8 cellular contexts compared by ENCODE assay signal in genomic region chr17:60526726-60527125, GRCh38. TPM values are rescaled to one million over a fixed set of nuclear protein-coding genes. Genes with fewer than 3 reads are reported as not detected.
A peak's percentile ranks its signal among the peaks of the same experiment; 100 is the strongest.
DNase-seq lines count a peak whose midpoint lies in the region; ATAC-seq and TF ChIP-seq lines count a peak whose summit lies in the region.

No MANE protein-coding gene starts in this region.

- H4K20me1 ChIP-seq in smooth muscle cell (ENCODE audit: low read depth) = peaks cover 34% of the 10 kb centered on the region

- CTCF ChIA-PET in WTC11 (lab: Charles Lee) = interaction anchor here (0.6 to 1.4 kb wide), 7 partner anchors 13 to 119 kb away, joined by 3 to 6 read pairs (median 3); partner anchors contain the start of gene PPM1D

- H3F3A ChIP-seq in smooth muscle cell (ENCODE audit: low read depth) = no peaks in the 10 kb centered on the region

- H3K4me1 ChIP-seq in iPS DF 6.9 (ENCODE audit: control insufficient read depth, insufficient read depth, low read length) = no peaks in the 10 kb centered on the region
- H3K4me1 ChIP-seq in smooth muscle cell (ENCODE audit: low read depth) = peaks cover 22% of the 10 kb centered on the region

- peak overlapping the region; percentile 98 for H3K27ac Mint-ChIP-seq in WTC11

- H3K27me3 Mint-ChIP-seq in WTC11 (ENCODE audit: low read depth) = no peaks in the 10 kb centered on the region

- WGBS in iPS DF 6.9 (ENCODE audit: insufficient coverage, insufficient read length) = no CpG with 5 or more reads among the region's 6 CpGs
- whole genome bisulfite sequencing in smooth muscle cell (ENCODE audit: low lambda C conversion rate) = 27% methylated on average over 6 of the region's 6 CpGs

- peak overlapping the region; percentile 98 for H3K9ac ChIP-seq in smooth muscle cell (ENCODE audit: low read depth)

- H3K79me2 ChIP-seq in smooth muscle cell (ENCODE audit: low read depth) = peaks cover 57% of the 10 kb centered on the region

- TF ChIP-seq CTCF in WTC11 (IDR thresholded peaks at IDR 0.05) (no peak), smooth muscle cell (IDR thresholded peaks at IDR 0.05; ENCODE audit: borderline replicate concordance, insufficient read depth, poor library complexity, severe bottlenecking) (no peak)

- H3K9me3 ChIP-seq in iPS DF 6.9 (ENCODE audit: control insufficient read depth, insufficient read depth, low read length) (no peaks in the 10 kb centered on the region), smooth muscle cell (replicated peaks; ENCODE audit: low read depth) (no peaks in the 10 kb centered on the region)

- H3K36me3 ChIP-seq in iPS DF 6.9 (ENCODE audit: control insufficient read depth, insufficient read depth, low read length) (no peaks in the 10 kb centered on the region), smooth muscle cell (ENCODE audit: low read depth) (no peaks in the 10 kb centered on the region)

- H3K4me3 ChIP-seq in iPS DF 6.9 (ENCODE audit: low read length) (peak overlapping the region; percentile 80; the same call in 1 of the 2 replicates), smooth muscle cell (peak overlapping the region; percentile 82)

- H3K36me3 Mint-ChIP-seq in WTC11 = peaks cover 14% of the 10 kb centered on the region

- peak overlapping the region; percentile 98 for H3K4me2 ChIP-seq in smooth muscle cell

- H2AFZ ChIP-seq in smooth muscle cell (ENCODE audit: low read depth) = peak overlapping the region; percentile 78

- H3K9me3 Mint-ChIP-seq in WTC11 = peaks cover 19% of the 10 kb centered on the region; the same call in 1 of the 2 replicates

- ATAC-seq in WTC11 (no peak), HG03439 (IDR thresholded peaks at IDR 0.05; ENCODE audit: unreplicated experiment) (no peak)

- H3K27me3 ChIP-seq in iPS DF 6.9 (ENCODE audit: control insufficient read depth, insufficient read depth, low read length) (no peaks in the 10 kb centered on the region), smooth muscle cell (ENCODE audit: low read depth) (no peaks in the 10 kb centered on the region)

- DNase-seq in NCI-H2171 treated with DMSO at 0.1 percent for 48 hours (lab: John Stamatoyannopoulos, UW) (peak; percentile 4), NCI-H2171 (lab: John Stamatoyannopoulos, UW) (no peak), WTC11 (ENCODE audit: low spot score) (no peak), iPS DF 6.9 (ENCODE audit: low read depth, low spot score) (no peak), smooth muscle cell (lab: John Stamatoyannopoulos, UW; ENCODE audit: unreplicated experiment) (no peak), medulla oblongata (ENCODE audit: extremely low spot score) (no peak), NCI-H146 treated with DMSO at 0.1 percent for 48 hours (lab: John Stamatoyannopoulos, UW; ENCODE audit: unreplicated experiment) (no peak)

- POLR2A ChIA-PET in WTC11 (lab: Charles Lee) = interaction anchor here (1.0 to 1.2 kb wide), 2 partner anchors 13 to 73 kb away, joined by 3 to 5 read pairs; partner anchors contain the start of gene PPM1D

- peak overlapping the region; percentile 98 for H3K4me3 Mint-ChIP-seq in WTC11

- H3K27ac ChIP-seq in iPS DF 6.9 (ENCODE audit: low read length) = no peak overlapping the region
- peak overlapping the region; percentile 98 for H3K27ac ChIP-seq in smooth muscle cell (ENCODE audit: low read depth)

- H3K4me1 Mint-ChIP-seq in WTC11 = peaks cover 15% of the 10 kb centered on the region

TF ChIP-seq in WTC11, 78 proteins besides CTCF, POLR2A, EP300 and RAD21:
- TF ChIP-seq AFF4 (CRISPR knock-in tag; IDR thresholded peaks at IDR 0.05; ENCODE audit: borderline replicate concordance) (no peak), TEAD1 (CRISPR knock-in tag; IDR thresholded peaks at IDR 0.05) (no peak), CREM (CRISPR knock-in tag; IDR thresholded peaks at IDR 0.05) (no peak), ELF4 (CRISPR knock-in tag; IDR thresholded peaks at IDR 0.05; ENCODE audit: low read depth) (no peak), USF2 (CRISPR knock-in tag; IDR thresholded peaks at IDR 0.05) (no peak)

RNA-seq across cellular contexts. Expression of gene APPBP2, which starts 0.7 kb away (rescaled TPM):
- total RNA-seq in WTC11 (2021) (15.3 to 17.1 TPM (median 16.8 TPM) in 3 replicates), smooth muscle cell (40.9 and 57.1 TPM in 2 replicates)
- 36.9 and 38.3 TPM in 2 replicates for polyA plus RNA-seq in smooth muscle cell
